In the genomic region with DNA sequence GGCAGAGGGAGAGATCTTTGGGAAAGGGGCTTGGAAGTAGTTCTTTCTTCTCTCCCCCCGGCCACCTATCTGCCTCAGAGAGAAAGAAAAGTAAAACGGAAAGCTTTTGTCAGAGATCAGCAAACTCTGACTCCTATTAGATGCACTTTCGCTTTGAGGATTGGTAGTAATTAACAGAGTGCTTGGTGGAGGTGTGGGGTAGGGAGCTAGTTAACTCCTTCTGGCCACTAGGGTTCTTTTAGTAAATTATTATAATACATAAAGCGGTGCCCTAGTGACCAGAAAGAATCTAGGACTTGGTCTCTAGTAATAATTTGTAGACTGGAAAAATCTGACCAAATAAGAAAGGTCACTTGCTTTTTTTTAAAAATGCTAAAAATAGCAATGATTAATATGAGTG, we compare ENCODE assay signal across 9 cellular contexts. TPM values are rescaled to one million over a fixed set of nuclear protein-coding genes. Genes with fewer than 3 reads are reported as not detected.
DNase-seq lines count a peak whose midpoint lies in the region; ATAC-seq, FAIRE-seq and TF ChIP-seq lines count a peak whose summit lies in the region.
"Had no signal": no experiment of that assay in that cellular context is flagged by ENCODE, and none has a peak within 500 bp of the region (broad histone marks: within the 10 kb centered on the region; RNA-seq: fewer than 3 reads in every experiment).

No MANE protein-coding gene starts in this region.

- peaks cover 7 to 8% of the 10 kb centered on the region in 2 donors for H3K4me1 ChIP-seq in kidney (ENCODE audit: control insufficient read depth in 1 of 2, insufficient read depth in 1 of 2, low read depth in 1 of 2, low read length in 2 of 2)
- peaks cover 4 to 35% (median 17%) of the 10 kb centered on the region in 4 donors for H3K4me1 ChIP-seq in transverse colon

- peaks cover 11% of the 10 kb centered on the region for H3K36me3 ChIP-seq in SK-N-MC (ENCODE audit: insufficient read depth, low read length)
- H3K36me3 ChIP-seq in kidney (ENCODE audit: control insufficient read depth in 1 of 2, insufficient read depth in 2 of 2, low read length in 2 of 2), result no peaks in the 10 kb centered on the region
- H3K36me3 ChIP-seq in transverse colon, result no peaks in the 10 kb centered on the region

- peak; percentile 76 for FAIRE-seq in kidney (lab: Jason Lieb, UNC)
- FAIRE-seq: K562 had no signal

- H3K27ac ChIP-seq in SK-N-MC (no peak overlapping the region), kidney (ENCODE audit: low read depth in 2 of 2, low read length in 2 of 2) (peak overlapping the region; percentile 72 to 76), transverse colon (peak overlapping the region; percentile 16 to 60 (median 46))

- WGBS in transverse colon (ENCODE audit: low coverage in 1 of 2), 2 donors, result 19 to 22% methylated on average over 3 to 4 of the region's 4 CpGs

- no peak for TF ChIP-seq POLR2A in transverse colon (IDR thresholded peaks at IDR 0.05)

- no peak for TF ChIP-seq CTCF in kidney (IDR thresholded peaks at IDR 0.05; ENCODE audit: borderline replicate concordance, extremely low read depth, insufficient read depth)
- TF ChIP-seq CTCF in transverse colon (IDR thresholded peaks at IDR 0.05), result peak in 2 of 5 experiments; percentile 4 to 15

- in situ Hi-C loops in transverse colon (cut with MboI; ENCODE audit: low pct_ligation_motif_present in 1 of 4, low pct_unique_long_range_greater_than_20kb in 1 of 4, low sequenced_read_pairs in 3 of 4), result no loop called here

- no peak overlapping the region for H3K9ac ChIP-seq in SK-N-MC (ENCODE audit: insufficient read length)
- peak overlapping the region; percentile 66 to 74 for H3K9ac ChIP-seq in kidney (ENCODE audit: low read length in 2 of 2)

- intact Hi-C loops in kidney (cut with DNase I) (no loop called here), transverse colon (cut with DNase I; ENCODE audit: low total_unique reads) (no loop called here)

- H3K27me3 ChIP-seq in transverse colon, result no peaks in the 10 kb centered on the region

- ATAC-seq in GM21723 (IDR thresholded peaks at IDR 0.05; ENCODE audit: unreplicated experiment), result peak; percentile 100
- no peak for ATAC-seq in GM21737 (IDR thresholded peaks at IDR 0.05; ENCODE audit: unreplicated experiment)
- ATAC-seq: K562 had no signal

- H3K9me3 ChIP-seq in SK-N-MC (ENCODE audit: low read depth, low read length) (no peaks in the 10 kb centered on the region), kidney (ENCODE audit: control insufficient read depth in 1 of 2, low read length in 2 of 2) (no peaks in the 10 kb centered on the region), transverse colon (no peaks in the 10 kb centered on the region)

- no peak for TF ChIP-seq EP300 in transverse colon (IDR thresholded peaks at IDR 0.05; ENCODE audit: low read depth)

- peak; percentile 14 for DNase-seq in EL
- no peak for DNase-seq in SK-N-MC (ENCODE audit: low read depth, low spot score)
- no peak for DNase-seq in kidney
- no peak for DNase-seq in transverse colon
- DNase-seq in ecto neural progenitor cell (ENCODE audit: low spot score), result no peak
- no peak for DNase-seq in hypothalamus (lab: John Stamatoyannopoulos, UW)

- H3K4me3 ChIP-seq in SK-N-MC, result peak overlapping the region; percentile 46
- H3K4me3 ChIP-seq in kidney (ENCODE audit: low read length in 2 of 2), result peak overlapping the region; percentile 63 to 65
- peak overlapping the region in 3 of 4 donors; percentile 17 to 35 (median 21) for H3K4me3 ChIP-seq in transverse colon
- H3K4me3 ChIP-seq: K562 had no signal

RNA-seq across cellular contexts. Expression of gene CPVL, which starts 54.6 kb away (rescaled TPM):
- total RNA-seq in kidney (133 TPM), transverse colon (1 to 10 TPM in 3 of 4 donors, under 1 TPM in 1; 0.75 to 9.7 (median 4.8) TPM)
- polyA plus RNA-seq in kidney (ENCODE audit: insufficient read depth, low read depth, low replicate concordance), result 104 TPM

Comparison
In these comparisons a context has a peak if more than half of its experiments do, and no peak if none do; other contexts are left out.
1. RNA of gene CPVL, which starts 54.6 kb away (total RNA-seq): 133 TPM in kidney (single experiment); 0.75 to 9.7 TPM in transverse colon; every median in the first group is over 10 times any median in the second.
2. Peak in every context shown above with its lines, with median percentiles within 50 percentile points of each other: H3K4me3 ChIP-seq.